Comparison of ENCODE assay signal across 22 cellular contexts in the genomic region with DNA sequence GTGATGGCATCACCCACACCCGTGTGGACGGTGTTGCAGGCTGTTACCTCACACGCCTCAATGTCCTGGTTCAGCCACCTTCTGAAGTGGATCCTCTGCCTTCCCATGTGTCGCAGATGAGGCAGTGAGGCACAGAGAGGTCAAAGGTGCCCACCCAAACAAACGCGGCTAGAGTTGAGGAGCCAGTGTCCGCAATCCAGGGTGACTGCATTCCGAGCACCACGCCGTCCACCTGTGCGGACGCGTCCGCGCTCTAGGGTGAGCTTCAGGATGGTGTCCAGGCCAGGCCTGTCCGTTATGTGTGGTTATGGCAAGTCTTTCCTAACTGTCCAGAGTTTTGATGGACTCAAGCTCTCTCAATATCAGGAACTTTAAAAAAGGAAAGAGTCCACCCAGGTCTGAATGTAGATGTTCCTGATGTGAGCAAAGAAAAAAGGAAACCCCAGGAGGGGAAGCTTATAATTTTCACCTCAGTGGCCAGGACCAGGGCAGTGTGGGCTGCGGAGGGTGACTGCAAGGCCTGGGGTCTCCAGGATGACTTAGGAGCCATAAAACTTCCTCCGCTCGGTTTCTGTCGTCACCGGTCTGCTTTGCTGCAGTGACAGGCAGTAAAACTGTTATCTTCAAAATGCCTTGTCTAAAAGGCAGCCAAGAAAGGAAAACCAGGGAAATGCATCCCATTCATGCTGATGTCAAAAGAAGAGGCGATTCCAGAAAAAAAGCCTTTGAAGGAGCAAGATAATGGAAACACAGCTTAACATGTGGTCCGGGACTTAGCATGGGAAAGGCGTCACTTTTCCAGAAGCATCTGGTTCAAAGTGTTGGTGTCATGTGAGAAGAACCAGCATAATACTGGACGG. TPM values are rescaled to one million over a fixed set of nuclear protein-coding genes. Genes with fewer than 3 reads are reported as not detected.
DNase-seq lines count a peak whose midpoint lies in the region; ATAC-seq, FAIRE-seq and TF ChIP-seq lines count a peak whose summit lies in the region.
"Had no signal": no experiment of that assay in that cellular context is flagged by ENCODE, and none has a peak within 500 bp of the region (broad histone marks: within the 10 kb centered on the region; RNA-seq: fewer than 3 reads in every experiment).

No MANE protein-coding gene starts in this region.

- H3K27ac ChIP-seq in H1 (ENCODE audit: low read depth, low read length) (no peak overlapping the region), mesenchymal stem cell (ENCODE audit: low read length, poor library complexity, severe bottlenecking) (no peak overlapping the region), sigmoid colon (peak overlapping the region; percentile 86 to 96 (median 90)), kidney (ENCODE audit: low read depth in 2 of 2, low read length in 2 of 2) (no peak overlapping the region)
- H3K27ac ChIP-seq: brain microvascular endothelial cell, right atrium auricular region, tibial artery had no signal

- POLR2A ChIA-PET in H1 (lab: Charles Lee; ENCODE audit: partially characterized antibody) (no interaction called here), WTC11 (lab: Charles Lee) (no interaction called here)

- TF ChIP-seq POLR2A in H1 (IDR thresholded peaks at IDR 0.05; ENCODE audit: control extremely low read depth in 1 of 2, low read depth in 2 of 2, low read length in 2 of 2) (no peak), sigmoid colon (IDR thresholded peaks at IDR 0.05) (no peak)

- WGBS in H1 (ENCODE audit: extremely low coverage in 1 of 2, insufficient coverage in 1 of 2, insufficient read length in 1 of 2, insufficient replicate concordance in 2 of 2, low coverage in 1 of 2, low lambda C conversion rate in 2 of 2, missing lambda C conversion rate in 1 of 2), 2 experiments = 92% methylated on average over 23 of the region's 25 CpGs; no CpG with 5 or more reads in 1 of the 2 experiments
- WGBS in mesenchymal stem cell = 74% methylated on average over 25 of the region's 25 CpGs
- WGBS in sigmoid colon, 2 donors = 61 to 76% methylated on average over 25 of the region's 25 CpGs

- H3K4ac ChIP-seq in H1 (replicated peaks; ENCODE audit: insufficient read length, low read depth, low read length) (no peak overlapping the region), mesenchymal stem cell (ENCODE audit: low read depth in 1 of 2, low read length in 2 of 2) (peak overlapping the region; percentile 70 to 85)

- no peak overlapping the region for H3K4me3 Mint-ChIP-seq in WTC11
- H3K4me3 Mint-ChIP-seq: activated T-cell treated with anti-CD3 and anti-CD28 coated beads, Interleukin-2, amount 50 U/mL, for 24 hours; H9; stimulated activated naive CD8-positive, alpha-beta T cell treated with anti-CD3 and anti-CD28 coated beads, Interleukin-15, Interleukin-2, amounts not matched to agents 100 ng/mL and 50 ng/mL, for 24 hours had no signal

- H2BK120ac ChIP-seq in H1 (replicated peaks; ENCODE audit: low read depth, low read length) (no peak overlapping the region), mesenchymal stem cell (ENCODE audit: low read depth, low read length) (peak overlapping the region; percentile 56)

- CTCF ChIA-PET in H1 (lab: Charles Lee; ENCODE audit: partially characterized antibody) (no interaction called here), WTC11 (lab: Charles Lee) (no interaction called here)

- H3K4me2 ChIP-seq in H1 (ENCODE audit: insufficient read depth in 1 of 2, low read depth in 2 of 2, low read length in 2 of 2) (no peak overlapping the region), mesenchymal stem cell (ENCODE audit: low read length, poor library complexity, severe bottlenecking) (no peak overlapping the region)

- H4K91ac ChIP-seq in H1 (replicated peaks; ENCODE audit: insufficient read length, low read length) (peak overlapping the region; percentile 55), mesenchymal stem cell (ENCODE audit: low read length) (peak overlapping the region; percentile 98)

- no peak overlapping the region for H2BK15ac ChIP-seq in H1 (ENCODE audit: low read length)
- H2BK15ac ChIP-seq in mesenchymal stem cell (ENCODE audit: low read depth, poor library complexity, severe bottlenecking) = peak overlapping the region; percentile 92

- no peak overlapping the region for H3K4me3 ChIP-seq in H1 (ENCODE audit: extremely low read depth in 1 of 4, insufficient read depth in 2 of 4, low read depth in 3 of 4, low read length in 4 of 4)
- no peak overlapping the region for H3K4me3 ChIP-seq in mesenchymal stem cell (ENCODE audit: insufficient read depth in 1 of 2, low read depth in 1 of 2, low read length in 2 of 2)
- H3K4me3 ChIP-seq in sigmoid colon = no peak overlapping the region
- no peak overlapping the region for H3K4me3 ChIP-seq in kidney (ENCODE audit: low read length in 2 of 2)
- H3K4me3 ChIP-seq: lung, right atrium auricular region, tibial artery had no signal

- H3K79me1 ChIP-seq in H1 (ENCODE audit: low read depth, low read length) (no peaks in the 10 kb centered on the region), mesenchymal stem cell (replicated peaks; ENCODE audit: low read length, poor library complexity, severe bottlenecking) (no peaks in the 10 kb centered on the region)

- H3K27ac Mint-ChIP-seq in WTC11 = no peak overlapping the region
- H3K27ac Mint-ChIP-seq: activated T-cell treated with anti-CD3 and anti-CD28 coated beads, Interleukin-2, amount 50 U/mL, for 24 hours; stimulated activated naive CD8-positive, alpha-beta T cell treated with anti-CD3 and anti-CD28 coated beads, Interleukin-15, Interleukin-2, amounts not matched to agents 100 ng/mL and 50 ng/mL, for 24 hours had no signal

- H3K23ac ChIP-seq in H1 (ENCODE audit: insufficient read length) (no peak overlapping the region), mesenchymal stem cell (ENCODE audit: low read length in 2 of 2) (peak overlapping the region in 1 of 2 experiments; percentile 54)

- peaks cover 3% of the 10 kb centered on the region; the same call in 1 of the 2 replicates for H3K27me3 Mint-ChIP-seq in WTC11 (ENCODE audit: low read depth)

- no peak for TF ChIP-seq RAD21 in H1 (IDR thresholded peaks at IDR 0.05 in 1 of 2, conservative IDR thresholded peaks at IDR 0.05 in 1 of 2; ENCODE audit: low read depth in 2 of 2, low read length in 2 of 2)

- H3K14ac ChIP-seq in H1 (ENCODE audit: insufficient read length) (no peak overlapping the region), mesenchymal stem cell (ENCODE audit: low read length in 2 of 2) (peak overlapping the region in 1 of 2 experiments; percentile 50)

- H3K27me3 ChIP-seq in H1 (replicated peaks in 1 of 4; ENCODE audit: control insufficient read depth in 3 of 4, extremely low read depth in 1 of 4, insufficient read depth in 3 of 4, low read length in 3 of 4) (0 out of 7 replicates have a peak, but pooled peaks cover 0 to 2% (median 0%) of the 10 kb centered on the region in 4 experiments), mesenchymal stem cell (ENCODE audit: control insufficient read depth in 1 of 2, insufficient read depth in 1 of 2, low read length in 2 of 2) (no peaks in the 10 kb centered on the region), sigmoid colon (no peaks in the 10 kb centered on the region)
- H3K27me3 ChIP-seq: brain microvascular endothelial cell, right atrium auricular region, tibial artery had no signal

- H3K9ac ChIP-seq in H1 (replicated peaks in 1 of 4; ENCODE audit: extremely low read depth in 1 of 4, low read depth in 3 of 4, low read length in 3 of 4) (no peak overlapping the region), mesenchymal stem cell (ENCODE audit: low read length) (peak overlapping the region; percentile 25), kidney (ENCODE audit: low read length in 2 of 2) (no peak overlapping the region)

- peaks cover 11% of the 10 kb centered on the region for H3K4me1 Mint-ChIP-seq in WTC11

- H3K56ac ChIP-seq in H1 (replicated peaks; ENCODE audit: insufficient read length, low read depth, low read length) = no peak overlapping the region

- no peaks in the 10 kb centered on the region for H3K9me3 Mint-ChIP-seq in WTC11
- H3K9me3 Mint-ChIP-seq: activated T-cell treated with anti-CD3 and anti-CD28 coated beads, Interleukin-2, amount 50 U/mL, for 24 hours; H9; stimulated activated naive CD8-positive, alpha-beta T cell treated with anti-CD3 and anti-CD28 coated beads, Interleukin-15, Interleukin-2, amounts not matched to agents 100 ng/mL and 50 ng/mL, for 24 hours had no signal

- no peak for FAIRE-seq in H1 (lab: Jason Lieb, UNC)
- no peak for FAIRE-seq in kidney (lab: Jason Lieb, UNC)
- FAIRE-seq: colon had no signal

- no peaks in the 10 kb centered on the region for H3K36me3 Mint-ChIP-seq in WTC11

- no peak overlapping the region for H2BK20ac ChIP-seq in H1 (ENCODE audit: low read length)

- ATAC-seq in HG02623 (IDR thresholded peaks at IDR 0.05; ENCODE audit: unreplicated experiment) (no peak), WTC11 (no peak), GM19035 (IDR thresholded peaks at IDR 0.05; ENCODE audit: unreplicated experiment) (no peak)

- no peak overlapping the region for H2BK5ac ChIP-seq in H1 (ENCODE audit: low read depth, low read length)
- H2BK5ac ChIP-seq in mesenchymal stem cell (ENCODE audit: low read depth, low read length, poor library complexity, severe bottlenecking) = no peak overlapping the region

- H2BK12ac ChIP-seq in H1 (ENCODE audit: low read depth, low read length) (no peak overlapping the region), mesenchymal stem cell (ENCODE audit: low read length in 2 of 2) (peak overlapping the region; percentile 97 to 98)

- no peak for TF ChIP-seq EP300 in H1 (IDR thresholded peaks at IDR 0.05; ENCODE audit: borderline replicate concordance in 1 of 2, low read depth in 2 of 2, low read length in 2 of 2)
- TF ChIP-seq EP300 in sigmoid colon (IDR thresholded peaks at IDR 0.05) = peak in 2 of 4 donors; percentile 13 to 18

- H3K79me2 ChIP-seq in H1 (ENCODE audit: control insufficient read depth in 1 of 2, insufficient read depth in 2 of 2, low read length in 2 of 2) = no peaks in the 10 kb centered on the region

- intact Hi-C loops in sigmoid colon (cut with DNase I) = loop anchor here (2.0 kb wide), 2 partner anchors 41 to 69 kb away; no protein-coding TSS in a partner anchor
- intact Hi-C loops in kidney (cut with DNase I) = no loop called here

- H4K8ac ChIP-seq in H1 (ENCODE audit: extremely low read depth, insufficient read depth, low read length) (peak overlapping the region; percentile 22; the same call in 1 of the 2 replicates), mesenchymal stem cell (ENCODE audit: low read length) (peak overlapping the region; percentile 83)

- H3K9me3 ChIP-seq in H1 (ENCODE audit: insufficient read depth in 2 of 2, low read depth in 1 of 2, low read length in 1 of 2) = no peaks in the 10 kb centered on the region
- H3K9me3 ChIP-seq in mesenchymal stem cell (ENCODE audit: control insufficient read depth, low read length) = no peaks in the 10 kb centered on the region
- H3K9me3 ChIP-seq in sigmoid colon = no peaks in the 10 kb centered on the region
- H3K9me3 ChIP-seq in kidney (ENCODE audit: control insufficient read depth in 1 of 2, low read length in 2 of 2) = no peaks in the 10 kb centered on the region
- H3K9me3 ChIP-seq: right atrium auricular region, tibial artery had no signal

- peak; percentile 77 for DNase-seq in ELF-1 (ENCODE audit: low read depth, low spot score)
- DNase-seq in H1 (ENCODE audit: low read depth in 1 of 2, low spot score in 2 of 2) = no peak
- peak; percentile 59 for DNase-seq in mesenchymal stem cell
- peak; percentile 65 for DNase-seq in sigmoid colon
- DNase-seq in kidney = no peak
- DNase-seq in WTC11 (ENCODE audit: low spot score) = no peak
- DNase-seq: activated CD4-positive, alpha-beta T cell treated with anti-CD3 and anti-CD28 coated beads for 4 hours; activated gamma-delta T cell treated with Interleukin-2 at 50 U/mL for 16 hours; BE2C; brain microvascular endothelial cell; effector CD8-positive, alpha-beta T cell; NCI-H1092 treated with DMSO at 0.1 percent for 48 hours; nucleus accumbens; tibial artery had no signal

- H3K18ac ChIP-seq in H1 (ENCODE audit: extremely low read depth, low read length) (no peak overlapping the region), mesenchymal stem cell (ENCODE audit: low read depth in 1 of 2, low read length in 2 of 2) (peak overlapping the region; percentile 84 to 95)

- H3K4me1 ChIP-seq in H1 (replicated peaks in 1 of 4; ENCODE audit: control insufficient read depth in 3 of 4, insufficient read depth in 4 of 4, low read length in 3 of 4) (peaks cover 0 to 2% (median 0%) of the 10 kb centered on the region in 4 experiments; a peak in 2 of 7 replicates), mesenchymal stem cell (ENCODE audit: control insufficient read depth, insufficient read depth, low read depth, low read length) (peaks cover 3% of the 10 kb centered on the region), sigmoid colon (peaks cover 0 to 98% (median 87%) of the 10 kb centered on the region in 4 donors), kidney (ENCODE audit: control insufficient read depth in 1 of 2, insufficient read depth in 1 of 2, low read depth in 1 of 2, low read length in 2 of 2) (peaks cover 0 to 2% of the 10 kb centered on the region in 2 donors)
- H3K4me1 ChIP-seq: BE2C had no signal

- H4K20me1 ChIP-seq in H1 (replicated peaks in 1 of 2; ENCODE audit: control insufficient read depth in 1 of 2, insufficient read depth in 2 of 2, low read length in 2 of 2) = no peaks in the 10 kb centered on the region

- H3K23me2 ChIP-seq in H1 (ENCODE audit: low read depth, low read length) = no peaks in the 10 kb centered on the region

- TF ChIP-seq CTCF in H1 (IDR thresholded peaks at IDR 0.05; ENCODE audit: control extremely low read depth in 1 of 3, insufficient read depth in 1 of 3, low read depth in 1 of 3, low read length in 3 of 3) (no peak), sigmoid colon (IDR thresholded peaks at IDR 0.05) (no peak), kidney (IDR thresholded peaks at IDR 0.05; ENCODE audit: borderline replicate concordance, extremely low read depth, insufficient read depth) (no peak), WTC11 (IDR thresholded peaks at IDR 0.05) (no peak)

- H2AK5ac ChIP-seq in H1 (ENCODE audit: low read depth, low read length) (no peak overlapping the region), mesenchymal stem cell (ENCODE audit: low read length, severe bottlenecking) (no peak overlapping the region)

- H4K5ac ChIP-seq in H1 (ENCODE audit: insufficient read length, low read depth, low read length) = no peak overlapping the region

- H2AFZ ChIP-seq in H1 (ENCODE audit: low read length) (no peak overlapping the region), mesenchymal stem cell (ENCODE audit: low read depth, low read length) (no peak overlapping the region)

- H3K36me3 ChIP-seq in H1 (ENCODE audit: control insufficient read depth in 2 of 4, insufficient read depth in 4 of 4, low read length in 3 of 4) (no peaks in the 10 kb centered on the region), mesenchymal stem cell (ENCODE audit: control insufficient read depth in 1 of 2, insufficient read depth in 2 of 2, low read depth in 1 of 2, low read length in 2 of 2) (no peaks in the 10 kb centered on the region), sigmoid colon (no peaks in the 10 kb centered on the region), kidney (ENCODE audit: control insufficient read depth in 1 of 2, insufficient read depth in 2 of 2, low read length in 2 of 2) (no peaks in the 10 kb centered on the region)
- H3K36me3 ChIP-seq: BE2C, brain microvascular endothelial cell, right atrium auricular region, tibial artery had no signal

RNA-seq across cellular contexts. Expression of a gene that starts 41.8 kb away (rescaled TPM):
- total RNA-seq in H1 (2021; fragmentation: NEBNext Ultra II Directional; extraction: Animal tissue kit (Norgen Biotek cat#: 25700)) = 100 and 104 TPM in 2 replicates
- polyA plus RNA-seq in H1 (2011; rRNA removed) (115 and 212 TPM in 2 replicates), sigmoid colon (100 to 1,000 TPM in 1 of 3 donors, 10 to 100 TPM in 2; 14.3 to 131 (median 28.2) TPM), kidney (ENCODE audit: insufficient read depth, low read depth, low replicate concordance) (112 TPM)
- 118 TPM for polyA plus RNA-seq in H1 (2011; cell fraction: cytosol; rRNA removed)
- polyA plus RNA-seq in H1 (2011; cell fraction: nucleus; rRNA removed) = 658 TPM
- polyA plus RNA-seq in H1 (2012, experiment 1 of 2) = 110 to 163 TPM (median 152 TPM) in 4 replicates
- 98.6 TPM for polyA plus RNA-seq in H1 (2012, experiment 2 of 2)
- 176 TPM for polyA plus RNA-seq in H1 (2013, experiment 1 of 2)
- 154 TPM for polyA plus RNA-seq in H1 (2013, experiment 2 of 2)
- 32.7 and 35.2 TPM in 2 replicates for polyA minus RNA-seq in H1 (2011; rRNA and poly(A)+ RNA removed)
- polyA minus RNA-seq in H1 (2011; cell fraction: cytosol; rRNA and poly(A)+ RNA removed) = 53.2 TPM
- 70.5 TPM for polyA minus RNA-seq in H1 (2011; cell fraction: nucleus; rRNA and poly(A)+ RNA removed)
- polyA plus RNA-seq in mesenchymal stem cell (2013, experiment 1 of 2) = 2,201 TPM
- polyA plus RNA-seq in mesenchymal stem cell (2013, experiment 2 of 2) = 2,173 TPM
- total RNA-seq in sigmoid colon (1,000 to 10,000 TPM in 2 of 4 donors, 100 to 1,000 TPM in 2; 622 to 1,755 (median 1,184) TPM), kidney (127 TPM), WTC11 (2021) (221 to 245 TPM (median 240 TPM) in 3 replicates)

Comparison
In these comparisons a context has a peak if more than half of its experiments do, and no peak if none do; other contexts are left out.
1. DNase-seq: peak in ELF-1 (single experiment), mesenchymal stem cell (single experiment) and sigmoid colon (single experiment); none in H1 (0 of 2), kidney (single experiment) and WTC11 (single experiment).
2. H3K27ac ChIP-seq: peak in sigmoid colon (4 of 4); none in H1 (single experiment), mesenchymal stem cell (single experiment) and kidney (0 of 2).